In the genomic region with DNA sequence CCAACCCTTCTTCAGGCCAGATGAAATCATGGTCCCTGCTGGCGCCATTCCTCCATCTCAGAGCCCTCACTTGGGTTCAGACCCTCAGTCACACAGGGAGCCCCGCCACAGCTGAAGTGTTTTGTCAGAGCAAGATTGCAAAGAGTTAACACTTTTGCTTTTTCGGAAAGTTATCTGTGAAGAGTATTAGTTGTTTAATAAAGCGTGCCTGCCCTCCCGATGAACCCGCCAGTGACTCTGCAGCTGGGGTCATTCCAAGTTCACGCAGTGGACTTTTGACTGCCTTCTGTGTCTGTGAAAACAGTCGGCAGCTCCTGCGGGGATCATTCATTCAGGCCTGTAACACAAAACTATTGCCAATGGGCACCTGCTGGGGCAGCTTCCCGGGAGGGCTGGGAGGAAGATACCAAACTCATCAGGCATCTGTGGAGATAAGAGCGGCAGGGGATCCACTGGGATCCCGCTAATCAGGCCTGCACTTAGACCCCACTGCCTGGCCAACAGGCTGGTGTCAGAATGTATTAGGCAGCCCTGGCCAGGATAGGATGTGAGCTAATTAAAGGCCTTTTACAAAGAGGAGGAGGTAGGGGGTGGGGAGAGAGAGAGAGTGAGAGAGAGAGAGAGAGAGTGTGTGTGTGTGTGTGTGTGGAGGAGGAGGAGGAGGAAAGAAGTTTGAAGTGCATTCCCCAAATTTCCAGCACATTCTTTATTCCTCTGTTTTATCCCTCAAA, we compare ENCODE assay signal across 8 cellular contexts.
DNase-seq lines count a peak whose midpoint lies in the region; ATAC-seq and TF ChIP-seq lines count a peak whose summit lies in the region.

No MANE protein-coding gene starts in this region.

- ATAC-seq in HG02763 (IDR thresholded peaks at IDR 0.05; ENCODE audit: unreplicated experiment): no peak

- no peak for TF ChIP-seq EP300 in ovary (IDR thresholded peaks at IDR 0.05)

- no peaks in the 10 kb centered on the region for H3K9me3 ChIP-seq in ovary

- peak overlapping the region; percentile 55 for H3K4me3 Mint-ChIP-seq in Calu3 (ENCODE audit: low read depth, unreplicated experiment)

- intact Hi-C loops in Calu3 (cut with micrococcal nuclease; ENCODE audit: unreplicated experiment) (loop anchor here (1.0 to 5.0 kb wide), 2 partner anchors 47 to 184 kb away; a partner anchor contains a TSS), ovary (cut with DNase I) (no loop called here)

- CTCF ChIA-PET in Calu3 (lab: Charles Lee): interaction anchor here (1.1 kb wide), 1 partner anchor 26 kb away, joined by 3 read pairs; no protein-coding TSS in a partner anchor

- 12 to 22% (median 15%) methylated on average over 12 of the region's 12 CpGs for WGBS in ovary, 3 donors

- no TSS peak for BruUV-seq in Calu3 (replicated peaks; lab: Mats Ljungman, UMichigan)

- no peak for TF ChIP-seq POLR2A in ovary (IDR thresholded peaks at IDR 0.05)

- TF ChIP-seq CTCF in Calu3 (IDR thresholded peaks at IDR 0.05; ENCODE audit: unreplicated experiment): no peak
- TF ChIP-seq CTCF in fibroblast of pulmonary artery (IDR thresholded peaks at IDR 0.05; ENCODE audit: low read length, missing control alignments): no peak
- TF ChIP-seq CTCF in ovary (IDR thresholded peaks at IDR 0.05): no peak

- no peaks in the 10 kb centered on the region for H3K36me3 ChIP-seq in ovary

- H3K4me1 Mint-ChIP-seq in Calu3 (ENCODE audit: low read depth, unreplicated experiment): peaks cover 39% of the 10 kb centered on the region

- peaks cover 15% of the 10 kb centered on the region for H3K4me1 ChIP-seq in ovary (ENCODE audit: insufficient read depth)

- no peaks in the 10 kb centered on the region for H3K9me3 Mint-ChIP-seq in Calu3 (ENCODE audit: low read depth, unreplicated experiment)

- H3K27ac ChIP-seq in ovary: peak overlapping the region in 1 of 2 donors; percentile 49

- no peaks in the 10 kb centered on the region for H3K27me3 ChIP-seq in ovary

- no peaks in the 10 kb centered on the region for H3K27me3 Mint-ChIP-seq in Calu3 (ENCODE audit: unreplicated experiment)

- peaks cover 17% of the 10 kb centered on the region for H3K36me3 Mint-ChIP-seq in Calu3 (ENCODE audit: insufficient read depth, unreplicated experiment)

- DNase-seq in Calu3: peak; percentile 65
- peak; percentile 20 for DNase-seq in SK-N-DZ (ENCODE audit: low spot score)
- DNase-seq in fibroblast of pulmonary artery (ENCODE audit: low read depth): peak; percentile 45
- peak; percentile 67 to 83 (median 74) for DNase-seq in ovary
- DNase-seq in middle frontal gyrus (ENCODE audit: extremely low spot score, low spot score): no peak
- no peak for DNase-seq in NCI-H1930 (lab: John Stamatoyannopoulos, UW)
- no peak for DNase-seq in UCSD-AML1 (lab: John Stamatoyannopoulos, UW; ENCODE audit: unreplicated experiment)

- H3K27ac Mint-ChIP-seq in Calu3 (ENCODE audit: unreplicated experiment): peak overlapping the region; percentile 89

- H3K4me3 ChIP-seq in fibroblast of pulmonary artery (replicated peaks; ENCODE audit: low read depth, low read length) (no peak overlapping the region), ovary (no peak overlapping the region)

Comparison
In these comparisons a context has a peak if more than half of its experiments do, and no peak if none do; other contexts are left out.
1. DNase-seq: peak in Calu3 (single experiment), SK-N-DZ (single experiment), fibroblast of pulmonary artery (single experiment) and ovary (5 of 5); none in middle frontal gyrus (single experiment), NCI-H1930 (0 of 2) and UCSD-AML1 (single experiment).